In the genomic region with DNA sequence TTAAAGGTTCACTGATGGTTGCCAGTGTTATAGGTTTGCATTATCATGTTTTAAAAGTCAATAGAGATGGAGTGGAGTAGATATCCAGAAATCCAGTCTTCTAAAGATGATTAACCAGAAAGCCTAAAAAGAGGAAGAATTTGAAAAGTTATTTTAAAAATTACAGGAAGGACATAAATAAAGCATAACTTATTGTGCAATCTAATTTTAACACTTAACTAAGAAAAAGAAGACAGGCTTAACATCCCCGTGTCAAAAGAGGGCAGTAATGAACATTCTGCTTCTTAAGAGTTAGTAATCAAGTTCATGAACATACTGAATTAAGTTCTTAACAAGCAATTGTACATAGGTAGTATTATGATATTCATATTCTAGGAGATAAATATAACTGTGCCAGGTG, we compare ENCODE assay signal across 1 cellular context.
A peak's percentile ranks its signal among the peaks of the same experiment; 100 is the strongest.
TF ChIP-seq lines count a peak whose summit lies in the region.

No MANE protein-coding gene starts in this region.

TF ChIP-seq in H1, 55 proteins besides CTCF, POLR2A, EP300 and RAD21:
- TF ChIP-seq CEBPB (IDR thresholded peaks at IDR 0.05; ENCODE audit: low read depth, low read length), result peak; percentile 26; the same call in 1 of the 2 replicates
- no peak for TF ChIP-seq ASH2L (IDR thresholded peaks at IDR 0.05; ENCODE audit: low read length)
